In the genomic region with DNA sequence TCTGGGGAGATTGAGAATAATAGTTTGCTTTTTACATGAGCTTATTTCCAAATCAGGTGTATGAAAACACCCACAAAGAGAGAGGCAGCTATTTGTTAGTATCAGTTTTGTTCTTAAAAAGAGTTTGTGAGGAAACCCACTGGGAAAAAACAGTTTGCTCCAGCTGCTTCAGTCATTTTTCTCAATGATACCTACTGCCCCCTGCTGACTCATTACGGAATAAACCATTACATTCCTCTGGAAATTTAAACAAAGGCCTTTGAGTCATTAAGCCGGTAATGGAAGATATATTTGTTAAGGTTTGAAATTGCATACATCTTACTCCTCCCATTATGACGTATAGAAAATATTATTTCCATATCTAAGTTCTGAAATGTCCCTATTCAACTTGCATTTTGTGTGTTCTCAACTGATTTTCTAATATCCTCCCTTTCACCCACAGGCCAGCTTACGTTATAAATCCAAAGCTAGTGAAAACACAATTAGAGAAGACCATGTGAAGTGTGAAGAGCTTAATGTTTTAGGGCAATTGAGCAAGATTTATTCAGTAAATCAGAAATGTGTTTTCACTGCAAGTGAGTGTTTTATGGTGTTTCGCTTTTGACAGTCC, we compare ENCODE assay signal across 8 cellular contexts.
DNase-seq lines count a peak whose midpoint lies in the region; ATAC-seq and TF ChIP-seq lines count a peak whose summit lies in the region.

No MANE protein-coding gene starts in this region.

- no peaks in the 10 kb centered on the region for H3F3A ChIP-seq in neural progenitor cell (ENCODE audit: low read depth)

- no peak overlapping the region for H3K4me2 ChIP-seq in neural progenitor cell

- no peak overlapping the region for H3K4me3 ChIP-seq in dorsolateral prefrontal cortex
- H3K4me3 ChIP-seq in neural progenitor cell, result no peak overlapping the region
- no peak overlapping the region for H3K4me3 ChIP-seq in gastroesophageal sphincter

- H3K4me3 Mint-ChIP-seq in neural progenitor cell, result no peak overlapping the region
- no peak overlapping the region for H3K4me3 Mint-ChIP-seq in activated CD8-positive, alpha-beta memory T cell treated with anti-CD3 and anti-CD28 coated beads, Interleukin-2, amount 10 ng/mL, durations not matched to agents 7 days and 5 days

- H3K9me3 Mint-ChIP-seq in neural progenitor cell, result no peaks in the 10 kb centered on the region
- peaks cover 2% of the 10 kb centered on the region for H3K9me3 Mint-ChIP-seq in activated CD8-positive, alpha-beta memory T cell treated with anti-CD3 and anti-CD28 coated beads, Interleukin-2, amount 10 ng/mL, durations not matched to agents 7 days and 5 days (ENCODE audit: low read depth)

- no peak for TF ChIP-seq EP300 in gastroesophageal sphincter (IDR thresholded peaks at IDR 0.05)

- no peaks in the 10 kb centered on the region for H3K36me3 Mint-ChIP-seq in neural progenitor cell
- H3K36me3 Mint-ChIP-seq in activated CD8-positive, alpha-beta memory T cell treated with anti-CD3 and anti-CD28 coated beads, Interleukin-2, amount 10 ng/mL, durations not matched to agents 7 days and 5 days, result no peaks in the 10 kb centered on the region

- TF ChIP-seq POLR2A in gastroesophageal sphincter (IDR thresholded peaks at IDR 0.05), result no peak

- H3K27me3 Mint-ChIP-seq in neural progenitor cell (ENCODE audit: insufficient read depth, low read depth), result no peaks in the 10 kb centered on the region
- no peaks in the 10 kb centered on the region for H3K27me3 Mint-ChIP-seq in activated CD8-positive, alpha-beta memory T cell treated with anti-CD3 and anti-CD28 coated beads, Interleukin-2, amount 10 ng/mL, durations not matched to agents 7 days and 5 days

- H3K4me1 Mint-ChIP-seq in neural progenitor cell, result no peaks in the 10 kb centered on the region
- H3K4me1 Mint-ChIP-seq in activated CD8-positive, alpha-beta memory T cell treated with anti-CD3 and anti-CD28 coated beads, Interleukin-2, amount 10 ng/mL, durations not matched to agents 7 days and 5 days, result no peaks in the 10 kb centered on the region

- CTCF ChIA-PET in activated CD8-positive, alpha-beta memory T cell treated with anti-CD3 and anti-CD28 coated beads, Interleukin-2, amount 10 ng/mL, durations not matched to agents 7 days and 5 days (lab: Charles Lee), result no interaction called here

- ATAC-seq in HG02885 (IDR thresholded peaks at IDR 0.05; ENCODE audit: poor library complexity, unreplicated experiment) (peak; percentile 85), HG03442 (IDR thresholded peaks at IDR 0.05; ENCODE audit: unreplicated experiment) (no peak), gastroesophageal sphincter (no peak)
- no peak for ATAC-seq in activated CD8-positive, alpha-beta memory T cell treated with anti-CD3 and anti-CD28 coated beads, Interleukin-2, amount 10 ng/mL, durations not matched to agents 7 days and 5 days

- intact Hi-C loops in dorsolateral prefrontal cortex (cut with DNase I), result no loop called here

- H3K9ac ChIP-seq in neural progenitor cell, result no peak overlapping the region

- H3K27ac ChIP-seq in dorsolateral prefrontal cortex, result no peak overlapping the region
- no peak overlapping the region for H3K27ac ChIP-seq in neural progenitor cell
- H3K27ac ChIP-seq in gastroesophageal sphincter, result no peak overlapping the region

- H3K9me3 ChIP-seq in neural progenitor cell (ENCODE audit: low read depth) (no peaks in the 10 kb centered on the region), gastroesophageal sphincter (no peaks in the 10 kb centered on the region)

- H3K27ac Mint-ChIP-seq in neural progenitor cell, result no peak overlapping the region
- no peak overlapping the region for H3K27ac Mint-ChIP-seq in activated CD8-positive, alpha-beta memory T cell treated with anti-CD3 and anti-CD28 coated beads, Interleukin-2, amount 10 ng/mL, durations not matched to agents 7 days and 5 days

- H3K4me1 ChIP-seq in neural progenitor cell, result peaks cover 4% of the 10 kb centered on the region
- no peaks in the 10 kb centered on the region for H3K4me1 ChIP-seq in gastroesophageal sphincter

- H3K27me3 ChIP-seq in dorsolateral prefrontal cortex (no peaks in the 10 kb centered on the region), neural progenitor cell (no peaks in the 10 kb centered on the region), gastroesophageal sphincter (no peaks in the 10 kb centered on the region)

- TF ChIP-seq CTCF in dorsolateral prefrontal cortex (IDR thresholded peaks at IDR 0.05 in 54 of 56, conservative IDR thresholded peaks at IDR 0.05 in 2 of 56; ENCODE audit: low read depth in 1 of 56, partially characterized antibody in 56 of 56), result peak; percentile 62 to 88 (median 76)
- peak; percentile 83 for TF ChIP-seq CTCF in neural progenitor cell (IDR thresholded peaks at IDR 0.05)
- peak in 2 of 4 experiments; percentile 21 to 46 for TF ChIP-seq CTCF in gastroesophageal sphincter (IDR thresholded peaks at IDR 0.05)

- H3K36me3 ChIP-seq in neural progenitor cell (no peaks in the 10 kb centered on the region), gastroesophageal sphincter (no peaks in the 10 kb centered on the region)

- 46 to 47% methylated on average over 5 of the region's 5 CpGs for WGBS in gastroesophageal sphincter (ENCODE audit: low coverage in 1 of 2), 2 donors

- H2AFZ ChIP-seq in neural progenitor cell (replicated peaks), result peak overlapping the region; percentile 68

- H3K79me2 ChIP-seq in neural progenitor cell (ENCODE audit: low read depth), result no peaks in the 10 kb centered on the region

- peak; percentile 53 for DNase-seq in EH (ENCODE audit: low read depth)
- DNase-seq in NCI-H82 treated with DMSO at 0.1 percent for 48 hours (lab: John Stamatoyannopoulos, UW; ENCODE audit: unreplicated experiment), result peak; percentile 4
- peak in 1 of 10 donors; percentile 13 for DNase-seq in dorsolateral prefrontal cortex
- peak; percentile 75 for DNase-seq in neural progenitor cell (ENCODE audit: low spot score)
- DNase-seq in activated CD8-positive, alpha-beta memory T cell treated with anti-CD3 and anti-CD28 coated beads, Interleukin-2, amount 10 ng/mL, durations not matched to agents 7 days and 5 days, result no peak

- no peaks in the 10 kb centered on the region for H4K20me1 ChIP-seq in neural progenitor cell (ENCODE audit: low read depth)
